Comparison of ENCODE assay signal across 26 cellular contexts in genomic region chr12:46354799-46355194, GRCh38.
"Had no signal": no experiment of that assay in that cellular context is flagged by ENCODE, and none has a peak within 500 bp of the region (broad histone marks: within the 10 kb centered on the region; RNA-seq: fewer than 3 reads in every experiment).

No MANE protein-coding gene starts in this region.

- ATAC-seq: activated CD4-positive, alpha-beta T cell treated with anti-CD3 and anti-CD28 coated beads for 36 hours; gastroesophageal sphincter; left lung; lower lobe of right lung had no signal

- H3K27ac ChIP-seq: cardiac muscle cell, coronary artery, dorsolateral prefrontal cortex, gastroesophageal sphincter, hepatocyte, left lung, lower lobe of right lung, neutrophil, sigmoid colon, upper lobe of left lung, vagina had no signal

- DNase-seq: activated CD4-positive, alpha-beta T cell treated with anti-CD3 and anti-CD28 coated beads for 36 hours; activated CD4-positive, CD25-positive, alpha-beta regulatory T cell; activated CD8-positive, alpha-beta memory T cell treated with anti-CD3 and anti-CD28 coated beads, Interleukin-2, amount 50 U/mL, for 4 hours; activated effector memory CD4-positive, alpha-beta T cell treated with anti-CD3 and anti-CD28 coated beads, Interleukin-2, amount 50 U/mL, for 16 hours; activated naive CD4-positive, alpha-beta T cell treated with anti-CD3 and anti-CD28 coated beads, Interleukin-2, amount 10 ng/mL, durations not matched to agents 7 days and 5 days; activated naive CD8-positive, alpha-beta T cell treated with anti-CD3 and anti-CD28 coated beads, Interleukin-2, amount 10 ng/mL, durations not matched to agents 7 days and 5 days; activated T-cell treated with anti-CD3 and anti-CD28 coated beads, Interleukin-2, amount 50 U/mL, for 1 hour; dorsolateral prefrontal cortex; effector memory CD4-positive, alpha-beta T cell; left lung; lower lobe of right lung; mesendoderm; nephron progenitor cell; retina; sigmoid colon; small intestine; stimulated activated CD4-positive, alpha-beta T cell treated with anti-CD3 and anti-CD28 coated beads, Interleukin-4, amount 100 ng/mL, for 24 hours; substantia nigra; T-cell; upper lobe of left lung had no signal
